ENCODE assay signal across 8 cellular contexts in the genomic region with DNA sequence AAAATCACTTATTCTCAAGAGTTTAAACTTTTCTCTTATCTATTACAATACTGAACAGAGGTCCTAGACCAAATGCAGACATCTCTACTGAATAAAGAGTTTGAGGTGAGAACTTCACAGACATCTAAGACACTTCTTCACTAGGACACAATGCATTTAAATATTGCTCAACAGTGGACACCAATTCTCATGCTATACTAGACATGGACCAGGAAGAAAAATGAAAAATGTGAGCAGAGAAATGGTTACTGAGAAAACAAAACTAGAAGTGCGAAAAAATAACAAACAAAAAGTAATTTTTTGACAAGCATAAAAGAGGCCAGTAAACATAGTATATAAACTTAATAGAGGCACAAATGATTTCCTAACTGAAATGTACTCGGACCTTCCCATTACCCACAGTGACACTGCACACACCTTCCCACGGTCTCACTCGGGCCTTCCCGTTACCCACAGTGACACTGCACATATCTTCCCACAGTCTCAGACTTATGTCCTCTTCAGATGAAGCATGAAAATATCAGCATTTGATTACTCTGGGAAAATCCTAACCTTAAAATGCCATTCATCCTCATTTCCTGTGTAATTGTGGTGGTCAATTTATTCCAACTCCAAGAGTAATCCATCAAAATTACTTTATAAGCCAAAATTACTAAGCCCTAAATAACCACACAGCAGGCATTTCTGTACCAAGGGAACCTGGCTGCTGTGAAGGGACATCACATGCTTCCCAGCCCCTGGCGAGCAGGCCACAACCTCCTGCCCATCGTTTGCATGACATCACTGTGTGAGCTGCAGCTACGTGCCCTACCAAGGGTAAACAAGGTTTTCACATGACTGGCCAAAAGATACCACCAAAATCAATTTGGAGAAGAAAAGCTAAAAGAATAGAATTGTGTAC. TPM values are rescaled to one million over a fixed set of nuclear protein-coding genes. Genes with fewer than 3 reads are reported as not detected.
DNase-seq lines count a peak whose midpoint lies in the region; ATAC-seq and TF ChIP-seq lines count a peak whose summit lies in the region.

No MANE protein-coding gene starts in this region.

- H3K36me3 ChIP-seq in tibial nerve, result no peaks in the 10 kb centered on the region

- H3K27me3 ChIP-seq in layer of hippocampus (ENCODE audit: control insufficient read depth, insufficient read depth, low read length) (no peaks in the 10 kb centered on the region), tibial nerve (no peaks in the 10 kb centered on the region)

- no peak for TF ChIP-seq CTCF in astrocyte of the spinal cord (IDR thresholded peaks at IDR 0.05; ENCODE audit: low read depth, low read length)
- no peak for TF ChIP-seq CTCF in tibial nerve (IDR thresholded peaks at IDR 0.05)

- WGBS in tibial nerve, 2 donors, result 43 to 44% methylated on average over 8 of the region's 8 CpGs

- peaks cover 0 to 76% (median 28%) of the 10 kb centered on the region in 4 donors for H3K4me1 ChIP-seq in tibial nerve

- TF ChIP-seq POLR2A in tibial nerve (IDR thresholded peaks at IDR 0.05), result no peak

- H3K9me3 ChIP-seq in tibial nerve, result no peaks in the 10 kb centered on the region

- DNase-seq in EL (peak; percentile 23), astrocyte of the spinal cord (ENCODE audit: low read depth, low spot score) (peak; percentile 76), tibial nerve (ENCODE audit: low spot score in 2 of 2) (no peak), cortex of kidney (lab: John Stamatoyannopoulos, UW) (no peak)
- no peak for DNase-seq in stimulated activated CD4-positive, alpha-beta T cell treated with anti-CD3 and anti-CD28 coated beads, Interleukin-4, amount 100 ng/mL, for 24 hours

- peak; percentile 40 for ATAC-seq in GM21360 (IDR thresholded peaks at IDR 0.05; ENCODE audit: unreplicated experiment)
- peak; percentile 37 for ATAC-seq in HG03571 (IDR thresholded peaks at IDR 0.05; ENCODE audit: unreplicated experiment)

- in situ Hi-C loops in astrocyte of the spinal cord (cut with HindIII; ENCODE audit: low sequenced_read_pairs), result no loop called here

- no peak for TF ChIP-seq EP300 in tibial nerve (IDR thresholded peaks at IDR 0.05)

- H3K4me3 ChIP-seq in astrocyte of the spinal cord (ENCODE audit: low read depth, low read length), result no peak overlapping the region
- no peak overlapping the region for H3K4me3 ChIP-seq in tibial nerve

- H3K27ac ChIP-seq in layer of hippocampus (ENCODE audit: low read depth, low read length) (peak overlapping the region; percentile 66), tibial nerve (peak overlapping the region in 3 of 4 donors; percentile 31 to 67 (median 65))

RNA-seq across cellular contexts. Expression of gene SLC15A4, which starts 6.4 kb away (rescaled TPM):
- 10 to 100 TPM; 39.3 to 74.3 (median 53.6) TPM for total RNA-seq in tibial nerve

RNA-seq across cellular contexts. Expression of gene GLT1D1, which starts 35.9 kb away (rescaled TPM):
- under 1 TPM in 1 of 4 donors, not detected in 3; 0.60 TPM for total RNA-seq in tibial nerve

Comparison
In these comparisons a context has a peak if more than half of its experiments do, and no peak if none do; other contexts are left out.
1. DNase-seq: peak in EL (single experiment) and astrocyte of the spinal cord (single experiment); none in tibial nerve (0 of 2), stimulated activated CD4-positive, alpha-beta T cell treated with anti-CD3 and anti-CD28 coated beads, Interleukin-4, amount 100 ng/mL, for 24 hours (single experiment) and cortex of kidney (single experiment).